ENCODE assay signal across 8 cellular contexts in genomic region chr2:24792874-24793751, GRCh38. TPM values are rescaled to one million over a fixed set of nuclear protein-coding genes. Genes with fewer than 3 reads are reported as not detected.
DNase-seq lines count a peak whose midpoint lies in the region; ATAC-seq, FAIRE-seq and TF ChIP-seq lines count a peak whose summit lies in the region.

Gene CENPO, plus strand, starts transcription at chr2:24793425. Its CDS starts 495 bp downstream, at chr2:24793920.
Gene PTRHD1, minus strand, starts transcription at chr2:24793391. Its CDS starts 14 bp downstream, at chr2:24793377.

- H3K79me2 ChIP-seq in OCI-LY7 (ENCODE audit: insufficient read depth, low read depth, low read length), result peaks cover 63% of the 10 kb centered on the region
- peaks cover 46% of the 10 kb centered on the region for H3K79me2 ChIP-seq in endothelial cell of umbilical vein (ENCODE audit: control insufficient read depth, insufficient read depth, low read length)

- peak within 1 kb of the TSS; percentile 100 for H3K23ac ChIP-seq in IMR-90 (ENCODE audit: low read depth, low read length)

- H3K9me1 ChIP-seq in IMR-90 (ENCODE audit: insufficient read depth, low read length) (peaks cover 9% of the 10 kb centered on the region), endothelial cell of umbilical vein (replicated peaks; ENCODE audit: control insufficient read depth, extremely low read depth, insufficient read depth, low read length) (no peaks in the 10 kb centered on the region)

- H4K5ac ChIP-seq in IMR-90 (ENCODE audit: low read depth, low read length), result peak within 1 kb of the TSS; percentile 98

- peak; percentile 91 for ATAC-seq in GM21528 (IDR thresholded peaks at IDR 0.05; ENCODE audit: low FRiP score, unreplicated experiment)
- peak; percentile 98 for ATAC-seq in IMR-90 (ENCODE audit: low read depth)

- H2BK20ac ChIP-seq in IMR-90 (ENCODE audit: low read depth, low read length), result peak within 1 kb of the TSS; percentile 97

- H3K9me2 ChIP-seq in OCI-LY7 (ENCODE audit: insufficient read depth, low read length), result no peaks in the 10 kb centered on the region

- TF ChIP-seq POLR2A in IMR-90 (IDR thresholded peaks at IDR 0.05; ENCODE audit: low read depth, low read length) (peak; percentile 79; the same call in 1 of the 2 replicates), endothelial cell of umbilical vein (IDR thresholded peaks at IDR 0.05; ENCODE audit: low read depth, low read length) (no peak)

- H2AFZ ChIP-seq in IMR-90 (replicated peaks; ENCODE audit: low read length, poor library complexity) (peak within 1 kb of the TSS; percentile 100), OCI-LY7 (ENCODE audit: low read length) (peak within 1 kb of the TSS; percentile 77), endothelial cell of umbilical vein (ENCODE audit: low read depth, low read length) (peak within 1 kb of the TSS; percentile 75)

- intact Hi-C loops in IMR-90 (cut with micrococcal nuclease), result loop anchor here (1.0 to 5.0 kb wide), 2 partner anchors 33 to 301 kb away; partner anchors contain the start of gene NCOA1
- intact Hi-C loops in OCI-LY7 (cut with micrococcal nuclease; ENCODE audit: unreplicated experiment), result loop anchor here (2.0 to 5.0 kb wide), 2 partner anchors 180 to 301 kb away; partner anchors contain the start of gene NCOA1
- intact Hi-C loops in endothelial cell of umbilical vein (cut with micrococcal nuclease), result loop anchor here (1.0 to 5.0 kb wide), 6 partner anchors 34 to 372 kb away; partner anchors contain the start of gene NCOA1

- peak within 1 kb of the TSS; percentile 100 for H2BK120ac ChIP-seq in IMR-90 (ENCODE audit: low read depth, low read length)

- peak within 1 kb of the TSS; percentile 75 for H3K4me3 ChIP-seq in IMR-90 (ENCODE audit: insufficient read depth, low read depth, low read length)
- H3K4me3 ChIP-seq in OCI-LY7 (ENCODE audit: low read depth, low read length, poor library complexity, severe bottlenecking), result peak within 1 kb of the TSS; percentile 91
- peak within 1 kb of the TSS; percentile 57 to 82 (median 61) for H3K4me3 ChIP-seq in endothelial cell of umbilical vein (replicated peaks in 1 of 3; ENCODE audit: insufficient read depth in 1 of 3, low read depth in 1 of 3, low read length in 3 of 3)

- no TSS peak for BruUV-seq in IMR-90 (replicated peaks; lab: Mats Ljungman, UMichigan)
- no TSS peak for BruUV-seq in OCI-LY7 (replicated peaks; lab: Mats Ljungman, UMichigan)
- no TSS peak for BruUV-seq in endothelial cell of umbilical vein (replicated peaks; lab: Mats Ljungman, UMichigan)

- H3K36me3 ChIP-seq in IMR-90 (ENCODE audit: control insufficient read depth, insufficient read depth, low read length) (peaks cover 3% of the 10 kb centered on the region; the same call in 1 of the 2 replicates), OCI-LY7 (ENCODE audit: insufficient read depth, low read length) (peaks cover 39% of the 10 kb centered on the region), endothelial cell of umbilical vein (ENCODE audit: control insufficient read depth in 2 of 2, extremely low read depth in 1 of 2, insufficient read depth in 2 of 2, low read length in 2 of 2) (no peaks in the 10 kb centered on the region)

- H4K8ac ChIP-seq in IMR-90 (ENCODE audit: low read depth in 2 of 2, low read length in 2 of 2), result peak within 1 kb of the TSS; percentile 92 to 99

- peak within 1 kb of the TSS; percentile 77 for H2AK5ac ChIP-seq in IMR-90 (ENCODE audit: low read depth, low read length)

- peak; percentile 94 for FAIRE-seq in endothelial cell of umbilical vein (lab: Jason Lieb, UNC)

- H3K27me3 ChIP-seq in IMR-90 (ENCODE audit: control insufficient read depth, insufficient read depth, low read length) (no peaks in the 10 kb centered on the region), endothelial cell of umbilical vein (ENCODE audit: control insufficient read depth in 2 of 2, insufficient read depth in 2 of 2, low read length in 2 of 2) (no peaks in the 10 kb centered on the region)

- peak within 1 kb of the TSS; percentile 99 for H3K56ac ChIP-seq in IMR-90 (ENCODE audit: extremely low read depth, insufficient read depth, low read length)

- peak; percentile 93 for DNase-seq in DMS153 (lab: John Stamatoyannopoulos, UW)
- peak; percentile 96 for DNase-seq in IMR-90
- peak; percentile 97 for DNase-seq in OCI-LY7 (ENCODE audit: low spot score)
- peak; percentile 91 for DNase-seq in activated T-cell treated with anti-CD3 and anti-CD28 coated beads for 1 hour (ENCODE audit: low read depth)
- DNase-seq in endothelial cell of umbilical vein (ENCODE audit: low read depth, low spot score), result peak; percentile 98
- peak; percentile 92 for DNase-seq in middle frontal gyrus (ENCODE audit: extremely low spot score, low spot score)
- peak; percentile 89 to 92 for DNase-seq in stimulated activated CD8-positive, alpha-beta memory T cell treated with anti-CD3 and anti-CD28 coated beads, Interleukin-2, amount 100 ng/mL, for 48 hours (ENCODE audit: low read depth in 2 of 2)

- H3K14ac ChIP-seq in IMR-90 (replicated peaks; ENCODE audit: low read depth, low read length), result peak within 1 kb of the TSS; percentile 100

- in situ Hi-C loops in IMR-90 (cut with MboI; ENCODE audit: low sequenced_read_pairs), result no loop called here

- peak within 1 kb of the TSS; percentile 100 for H4K91ac ChIP-seq in IMR-90 (ENCODE audit: insufficient read depth, low read depth, low read length)

- dilution Hi-C loops in IMR-90 (cut with HindIII; ENCODE audit: low sequenced_read_pairs, unreplicated experiment) (no loop called here), endothelial cell of umbilical vein (cut with MboI; ENCODE audit: extremely low pct_ligation_motif_present, low sequenced_read_pairs) (no loop called here)

- H3K9ac ChIP-seq in IMR-90 (ENCODE audit: low read depth, low read length) (peak within 1 kb of the TSS; percentile 94), endothelial cell of umbilical vein (replicated peaks; ENCODE audit: extremely low read depth, insufficient read depth, low read length) (peak within 1 kb of the TSS; percentile 92)

- H2BK15ac ChIP-seq in IMR-90 (ENCODE audit: low read depth, low read length), result peak within 1 kb of the TSS; percentile 100; the same call in 2 of the 3 replicates

- H3K4me1 ChIP-seq in IMR-90 (ENCODE audit: control insufficient read depth, insufficient read depth, low read length) (peaks cover 2% of the 10 kb centered on the region), OCI-LY7 (ENCODE audit: insufficient read depth, low read length, poor library complexity, severe bottlenecking) (peaks cover 30% of the 10 kb centered on the region), endothelial cell of umbilical vein (ENCODE audit: control insufficient read depth, extremely low read depth, insufficient read depth, low read length) (peaks cover 20% of the 10 kb centered on the region)

- H3K4me2 ChIP-seq in IMR-90 (ENCODE audit: low read depth, low read length) (peak within 1 kb of the TSS; percentile 95), OCI-LY7 (ENCODE audit: low read length) (peak within 1 kb of the TSS; percentile 90), endothelial cell of umbilical vein (ENCODE audit: insufficient read depth, low read length) (peak within 1 kb of the TSS; percentile 98)

- WGBS in IMR-90 (ENCODE audit: extremely low coverage in 2 of 2, insufficient read length in 1 of 2), 2 experiments, result 0% methylated on average over 35 of the region's 72 CpGs; no CpG with 5 or more reads in 1 of the 2 experiments

- H3K79me1 ChIP-seq in IMR-90 (ENCODE audit: low read depth in 1 of 2, low read length in 2 of 2), result peaks cover 30 to 49% of the 10 kb centered on the region in 2 experiments

- peak within 1 kb of the TSS; percentile 99 for H2AK9ac ChIP-seq in IMR-90 (replicated peaks; ENCODE audit: low read depth, low read length, poor library complexity)

- CTCF ChIA-PET in IMR-90 (lab: Yijun Ruan, JAX), result interaction anchor here (0.7 to 1.2 kb wide), 3 partner anchors 20 to 373 kb away, joined by 3 to 5 read pairs (median 3); no protein-coding TSS in a partner anchor
- CTCF ChIA-PET in OCI-LY7 (lab: Charles Lee; ENCODE audit: unreplicated experiment), result interaction anchor here (0.5 kb wide), 1 partner anchor 47 kb away, joined by 3 read pairs; no protein-coding TSS in a partner anchor
- CTCF ChIA-PET in endothelial cell of umbilical vein (lab: Charles Lee), result interaction anchor here (0.6 to 3.2 kb wide), 17 partner anchors 12 to 398 kb away, joined by 3 to 43 read pairs (median 3); no protein-coding TSS in a partner anchor

- TF ChIP-seq RAD21 in IMR-90 (IDR thresholded peaks at IDR 0.05; ENCODE audit: low read length), result peak; percentile 48

- peak within 1 kb of the TSS; percentile 98 for H3K18ac ChIP-seq in IMR-90 (ENCODE audit: low read depth, low read length)

- H3K9me3 ChIP-seq in IMR-90 (ENCODE audit: control insufficient read depth, insufficient read depth, low read length) (no peaks in the 10 kb centered on the region), OCI-LY7 (ENCODE audit: low read length) (no peaks in the 10 kb centered on the region), endothelial cell of umbilical vein (replicated peaks; ENCODE audit: control insufficient read depth, insufficient read depth, low read length) (no peaks in the 10 kb centered on the region)

- H3K27ac ChIP-seq in IMR-90 (ENCODE audit: insufficient read depth, low read length) (peak within 1 kb of the TSS; percentile 96), OCI-LY7 (ENCODE audit: low read depth, low read length, poor library complexity, severe bottlenecking) (peak within 1 kb of the TSS; percentile 82), endothelial cell of umbilical vein (ENCODE audit: insufficient read depth, low read depth, low read length) (peak within 1 kb of the TSS; percentile 81)

- peak within 1 kb of the TSS; percentile 100 for H3K4ac ChIP-seq in IMR-90 (ENCODE audit: low read depth, low read length)

- peak within 1 kb of the TSS; percentile 98 for H2BK5ac ChIP-seq in IMR-90 (ENCODE audit: low read depth, low read length, poor library complexity, severe bottlenecking)

- peak; percentile 60 for TF ChIP-seq CTCF in IMR-90 (conservative IDR thresholded peaks at IDR 0.05; ENCODE audit: low read depth, low read length)
- TF ChIP-seq CTCF in OCI-LY7 (conservative IDR thresholded peaks at IDR 0.05; ENCODE audit: low read length), result peak; percentile 54
- TF ChIP-seq CTCF in endothelial cell of umbilical vein (IDR thresholded peaks at IDR 0.05; ENCODE audit: extremely low read depth in 1 of 2, insufficient read depth in 1 of 2, low read depth in 1 of 2, low read length in 2 of 2), result peak; percentile 67 to 82

- POLR2A ChIA-PET in IMR-90 (lab: Charles Lee; ENCODE audit: unreplicated experiment), result interaction anchor here (1.3 kb wide), 1 partner anchor 31 kb away, joined by 5 read pairs; no protein-coding TSS in a partner anchor
- POLR2A ChIA-PET in OCI-LY7 (lab: Charles Lee), result interaction anchor here (0.7 to 1.7 kb wide), 11 partner anchors 9 to 306 kb away, joined by 3 to 6 read pairs (median 4); no protein-coding TSS in a partner anchor
- POLR2A ChIA-PET in endothelial cell of umbilical vein (lab: Charles Lee), result interaction anchor here (1.1 to 1.2 kb wide), 2 partner anchors 16 to 34 kb away, joined by 3 to 4 read pairs; no protein-coding TSS in a partner anchor

- H4K20me1 ChIP-seq in IMR-90 (ENCODE audit: insufficient read depth, low read length), result no peaks in the 10 kb centered on the region
- peaks cover 6% of the 10 kb centered on the region; the same call in 1 of the 2 replicates for H4K20me1 ChIP-seq in OCI-LY7 (ENCODE audit: insufficient read depth, low read length)
- no peaks in the 10 kb centered on the region for H4K20me1 ChIP-seq in endothelial cell of umbilical vein (replicated peaks; ENCODE audit: control insufficient read depth, extremely low read depth, insufficient read depth, low read length)

RNA-seq across cellular contexts. Expression of gene CENPO, which starts in this region (rescaled TPM):
- total RNA-seq in IMR-90 (2012; rRNA removed), result 24.2 and 27.2 TPM in 2 replicates
- 20.1 and 21.7 TPM in 2 replicates for polyA plus RNA-seq in IMR-90 (2012; rRNA removed)
- polyA plus RNA-seq in IMR-90 (2012; cell fraction: cytosol; rRNA removed), result 8.6 and 12.2 TPM in 2 replicates
- 21.5 and 31.5 TPM in 2 replicates for polyA plus RNA-seq in IMR-90 (2012; cell fraction: nucleus; rRNA removed; ENCODE audit: low replicate concordance)
- total RNA-seq in OCI-LY7 (2014; rRNA removed; shearing (Covaris generic)), result 52.4 and 53.6 TPM in 2 replicates
- total RNA-seq in OCI-LY7 (2022), result 59.2 and 65.1 TPM in 2 replicates
- 42.2 and 45.3 TPM in 2 replicates for total RNA-seq in endothelial cell of umbilical vein
- polyA plus RNA-seq in endothelial cell of umbilical vein, result 25.4 and 26.8 TPM in 2 replicates
- polyA plus RNA-seq in endothelial cell of umbilical vein (2011; cell fraction: cytosol; rRNA removed), result 27.1 and 29.8 TPM in 2 replicates
- polyA plus RNA-seq in endothelial cell of umbilical vein (2011; cell fraction: nucleus; rRNA removed), result 58.5 and 73.9 TPM in 2 replicates
- polyA plus RNA-seq in endothelial cell of umbilical vein (2012), result 18.1 and 31.8 TPM in 2 replicates
- polyA minus RNA-seq in endothelial cell of umbilical vein, result 37.4 and 43.3 TPM in 2 replicates
- 20.9 TPM for polyA minus RNA-seq in endothelial cell of umbilical vein (2011; cell fraction: cytosol; rRNA and poly(A)+ RNA removed)
- 42.1 and 58.1 TPM in 2 replicates for polyA minus RNA-seq in endothelial cell of umbilical vein (2011; cell fraction: nucleus; rRNA and poly(A)+ RNA removed)

RNA-seq across cellular contexts. Expression of gene PTRHD1, which starts in this region (rescaled TPM):
- total RNA-seq in IMR-90 (2012; rRNA removed), result 11.7 and 17.2 TPM in 2 replicates
- polyA plus RNA-seq in IMR-90 (2012; rRNA removed), result 30.9 and 40.2 TPM in 2 replicates
- polyA plus RNA-seq in IMR-90 (2012; cell fraction: cytosol; rRNA removed), result 36.0 and 59.4 TPM in 2 replicates
- 10.1 and 10.7 TPM in 2 replicates for polyA plus RNA-seq in IMR-90 (2012; cell fraction: nucleus; rRNA removed; ENCODE audit: low replicate concordance)
- 44.8 and 55.0 TPM in 2 replicates for total RNA-seq in OCI-LY7 (2014; rRNA removed; shearing (Covaris generic))
- total RNA-seq in OCI-LY7 (2022), result 41.5 and 43.9 TPM in 2 replicates
- 35.6 and 41.1 TPM in 2 replicates for total RNA-seq in endothelial cell of umbilical vein
- 68.8 and 86.6 TPM in 2 replicates for polyA plus RNA-seq in endothelial cell of umbilical vein
- polyA plus RNA-seq in endothelial cell of umbilical vein (2011; cell fraction: cytosol; rRNA removed), result 64.3 and 64.5 TPM in 2 replicates
- 15.5 and 18.8 TPM in 2 replicates for polyA plus RNA-seq in endothelial cell of umbilical vein (2011; cell fraction: nucleus; rRNA removed)
- 55.3 and 56.8 TPM in 2 replicates for polyA plus RNA-seq in endothelial cell of umbilical vein (2012)
- 28.8 and 30.4 TPM in 2 replicates for polyA minus RNA-seq in endothelial cell of umbilical vein
- polyA minus RNA-seq in endothelial cell of umbilical vein (2011; cell fraction: cytosol; rRNA and poly(A)+ RNA removed), result 23.8 TPM
- 9.1 and 10.0 TPM in 2 replicates for polyA minus RNA-seq in endothelial cell of umbilical vein (2011; cell fraction: nucleus; rRNA and poly(A)+ RNA removed)

Comparison
In these comparisons a context has a peak if more than half of its experiments do, and no peak if none do; other contexts are left out.
1. Peak in every context shown above with its lines: DNase-seq, ATAC-seq, H3K4me3 ChIP-seq and H3K27ac ChIP-seq.